Comparison of ENCODE assay signal across 9 cellular contexts in genomic region chr11:32870676-32871075, GRCh38. TPM values are rescaled to one million over a fixed set of nuclear protein-coding genes. Genes with fewer than 3 reads are reported as not detected.
A peak's percentile ranks its signal among the peaks of the same experiment; 100 is the strongest.
DNase-seq lines count a peak whose midpoint lies in the region; ATAC-seq and TF ChIP-seq lines count a peak whose summit lies in the region.
"Had no signal": no experiment of that assay in that cellular context is flagged by ENCODE, and none has a peak within 500 bp of the region (broad histone marks: within the 10 kb centered on the region; RNA-seq: fewer than 3 reads in every experiment).

No MANE protein-coding gene starts in this region.

- H3K4me3 ChIP-seq in PC-3 (ENCODE audit: low read length) (no peak overlapping the region), choroid plexus epithelial cell (ENCODE audit: low read depth, low read length) (no peak overlapping the region), suprapubic skin (no peak overlapping the region)

- H3K79me2 ChIP-seq in PC-3 (ENCODE audit: low read length) = no peaks in the 10 kb centered on the region

- H3K27ac Mint-ChIP-seq in stimulated activated effector memory CD8-positive, alpha-beta T cell treated with anti-CD3 and anti-CD28 coated beads, Interleukin-12 subunit alpha, Interleukin-12 subunit beta, amount 100 ng/mL, for 72 hours = no peak overlapping the region

- TF ChIP-seq CTCF in PC-3 (conservative IDR thresholded peaks at IDR 0.05; ENCODE audit: low read depth, low read length) = peak; percentile 53
- TF ChIP-seq CTCF in choroid plexus epithelial cell (conservative IDR thresholded peaks at IDR 0.05; ENCODE audit: low read depth, low read length) = peak; percentile 57
- TF ChIP-seq CTCF in suprapubic skin (IDR thresholded peaks at IDR 0.05) = no peak

- H3K27ac ChIP-seq in PC-3 (ENCODE audit: low read length) (no peak overlapping the region), suprapubic skin (no peak overlapping the region)

- H3K4me2 ChIP-seq in PC-3 (ENCODE audit: low read length) = no peak overlapping the region

- H4K20me1 ChIP-seq in PC-3 (ENCODE audit: low read length) = no peaks in the 10 kb centered on the region

- no peaks in the 10 kb centered on the region for H3K9me3 ChIP-seq in PC-3 (ENCODE audit: low read length)
- no peaks in the 10 kb centered on the region for H3K9me3 ChIP-seq in suprapubic skin

- ATAC-seq in PC-3 (peak; percentile 42; the same call in 1 of the 2 replicates), GM18505 (IDR thresholded peaks at IDR 0.05; ENCODE audit: unreplicated experiment) (no peak)
- ATAC-seq in stimulated activated effector memory CD8-positive, alpha-beta T cell treated with anti-CD3 and anti-CD28 coated beads, Interleukin-12 subunit alpha, Interleukin-12 subunit beta, amount 100 ng/mL, for 72 hours = peak; percentile 55

- CTCF ChIA-PET in PC-3 (lab: Charles Lee) = interaction anchor here (0.7 kb wide), 1 partner anchor 13 kb away, joined by 3 read pairs; no protein-coding TSS in a partner anchor

- WGBS in suprapubic skin = 59% methylated on average over 2 of the region's 2 CpGs

- H3K4me1 ChIP-seq in PC-3 (ENCODE audit: insufficient read depth, low read length) (peaks cover 8% of the 10 kb centered on the region; the same call in 1 of the 2 replicates), suprapubic skin (no peaks in the 10 kb centered on the region)

- H3K9me3 Mint-ChIP-seq in stimulated activated effector memory CD8-positive, alpha-beta T cell treated with anti-CD3 and anti-CD28 coated beads, Interleukin-12 subunit alpha, Interleukin-12 subunit beta, amount 100 ng/mL, for 72 hours = no peaks in the 10 kb centered on the region

- POLR2A ChIA-PET in PC-3 (lab: Charles Lee; ENCODE audit: unreplicated experiment) = interaction anchor here (0.6 kb wide), 1 partner anchor 9 kb away, joined by 3 read pairs; no protein-coding TSS in a partner anchor

- no peak overlapping the region for H3K9ac ChIP-seq in PC-3 (ENCODE audit: low read length)

- no TSS peak for BruUV-seq in PC-3 (replicated peaks; lab: Mats Ljungman, UMichigan)

- H3K36me3 ChIP-seq in PC-3 (ENCODE audit: low read depth, low read length) = no peaks in the 10 kb centered on the region
- no peaks in the 10 kb centered on the region for H3K36me3 ChIP-seq in suprapubic skin

- H2AFZ ChIP-seq in PC-3 (ENCODE audit: low read length) = no peak overlapping the region

- H3K27me3 ChIP-seq in PC-3 (ENCODE audit: low read length) = no peaks in the 10 kb centered on the region
- no peaks in the 10 kb centered on the region for H3K27me3 ChIP-seq in suprapubic skin

- H3K36me3 Mint-ChIP-seq in stimulated activated effector memory CD8-positive, alpha-beta T cell treated with anti-CD3 and anti-CD28 coated beads, Interleukin-12 subunit alpha, Interleukin-12 subunit beta, amount 100 ng/mL, for 72 hours = no peaks in the 10 kb centered on the region

- no peaks in the 10 kb centered on the region for H3K4me1 Mint-ChIP-seq in stimulated activated effector memory CD8-positive, alpha-beta T cell treated with anti-CD3 and anti-CD28 coated beads, Interleukin-12 subunit alpha, Interleukin-12 subunit beta, amount 100 ng/mL, for 72 hours

- H3K4me3 Mint-ChIP-seq in stimulated activated effector memory CD8-positive, alpha-beta T cell treated with anti-CD3 and anti-CD28 coated beads, Interleukin-12 subunit alpha, Interleukin-12 subunit beta, amount 100 ng/mL, for 72 hours = no peak overlapping the region

- DNase-seq in activated T-cell treated with anti-CD3 and anti-CD28 coated beads for 1 hour (ENCODE audit: low read depth) (peak; percentile 13), activated T-cell treated with anti-CD3 and anti-CD28 coated beads for 4 hours (no peak), PC-3 (peak; percentile 38), choroid plexus epithelial cell (ENCODE audit: low read depth) (peak; percentile 18), NCI-H2196 treated with DMSO at 0.1 percent for 48 hours (lab: John Stamatoyannopoulos, UW; ENCODE audit: unreplicated experiment) (no peak), suprapubic skin (ENCODE audit: low spot score in 2 of 2) (no peak)
- no peak for DNase-seq in stimulated activated effector memory CD8-positive, alpha-beta T cell treated with anti-CD3 and anti-CD28 coated beads, Interleukin-12 subunit alpha, Interleukin-12 subunit beta, amount 100 ng/mL, for 72 hours (ENCODE audit: low spot score in 2 of 2)
- DNase-seq: kidney had no signal

- no peaks in the 10 kb centered on the region for H3K9me2 ChIP-seq in PC-3 (replicated peaks; ENCODE audit: low read length)

- intact Hi-C loops in PC-3 (cut with micrococcal nuclease) = no loop called here

- no peak for TF ChIP-seq EP300 in suprapubic skin (IDR thresholded peaks at IDR 0.05)

- no peaks in the 10 kb centered on the region for H3F3A ChIP-seq in PC-3 (ENCODE audit: low read length, unreplicated experiment)

- TF ChIP-seq POLR2A in GM18505 (IDR thresholded peaks at IDR 0.05; ENCODE audit: borderline replicate concordance, extremely low read depth, insufficient read depth, insufficient read length) (no peak), suprapubic skin (IDR thresholded peaks at IDR 0.05) (no peak)

RNA-seq across cellular contexts. Expression of gene QSER1, which starts 21.9 kb away (rescaled TPM):
- total RNA-seq in PC-3 (2014; rRNA removed) (19.4 and 29.8 TPM in 2 replicates), suprapubic skin (10 to 100 TPM; 27.0 to 89.0 (median 49.5) TPM)

RNA-seq across cellular contexts. Expression of gene PRRG4, which starts 40.9 kb away (rescaled TPM):
- total RNA-seq in PC-3 (2014; rRNA removed) (12.9 and 17.9 TPM in 2 replicates), suprapubic skin (10 to 100 TPM; 17.5 to 36.8 (median 34.5) TPM)

Comparison
In these comparisons a context has a peak if more than half of its experiments do, and no peak if none do; other contexts are left out.
1. DNase-seq: peak in activated T-cell treated with anti-CD3 and anti-CD28 coated beads for 1 hour (single experiment), PC-3 (single experiment) and choroid plexus epithelial cell (single experiment); none in activated T-cell treated with anti-CD3 and anti-CD28 coated beads for 4 hours (single experiment), stimulated activated effector memory CD8-positive, alpha-beta T cell treated with anti-CD3 and anti-CD28 coated beads, Interleukin-12 subunit alpha, Interleukin-12 subunit beta, amount 100 ng/mL, for 72 hours (0 of 2), NCI-H2196 treated with DMSO at 0.1 percent for 48 hours (single experiment) and suprapubic skin (0 of 2).
2. CTCF ChIP-seq: peak in PC-3 (single experiment) and choroid plexus epithelial cell (single experiment); none in suprapubic skin (0 of 2).